ENCODE assay signal across 20 cellular contexts in genomic region chrX:22310779-22311178, GRCh38. TPM values are rescaled to one million over a fixed set of nuclear protein-coding genes. Genes with fewer than 3 reads are reported as not detected.
A peak's percentile ranks its signal among the peaks of the same experiment; 100 is the strongest.
DNase-seq lines count a peak whose midpoint lies in the region; FAIRE-seq and TF ChIP-seq lines count a peak whose summit lies in the region.
"Had no signal": no experiment of that assay in that cellular context is flagged by ENCODE, and none has a peak within 500 bp of the region (broad histone marks: within the 10 kb centered on the region; RNA-seq: fewer than 3 reads in every experiment).

No MANE protein-coding gene starts in this region.

- no peak for FAIRE-seq in endothelial cell of umbilical vein (lab: Jason Lieb, UNC)

- intact Hi-C loops in endothelial cell of umbilical vein (cut with micrococcal nuclease): loop anchor here (5.0 kb wide), 2 partner anchors 77 to 642 kb away; no protein-coding TSS in a partner anchor

- H3K4me3 ChIP-seq in endothelial cell of umbilical vein (replicated peaks in 1 of 3; ENCODE audit: insufficient read depth in 1 of 3, low read depth in 1 of 3, low read length in 3 of 3): no peak overlapping the region
- H3K4me3 ChIP-seq: BLaER1 treated with 17β-estradiol and CSF1 and Interleukin-3, amounts not matched to agents 10 nM and 100 nM; SK-N-MC had no signal

- H3K27ac ChIP-seq in endothelial cell of umbilical vein (ENCODE audit: insufficient read depth, low read depth, low read length): no peak overlapping the region
- H3K27ac ChIP-seq: BLaER1 treated with 17β-estradiol and CSF1 and Interleukin-3, amounts not matched to agents 10 nM and 100 nM; SK-N-MC had no signal

- H3K9ac ChIP-seq in endothelial cell of umbilical vein (replicated peaks; ENCODE audit: extremely low read depth, insufficient read depth, low read length): no peak overlapping the region
- H3K9ac ChIP-seq: BLaER1 treated with 17β-estradiol and CSF1 and Interleukin-3, amounts not matched to agents 10 nM and 100 nM had no signal

- no peaks in the 10 kb centered on the region for H3K9me3 ChIP-seq in endothelial cell of umbilical vein (replicated peaks; ENCODE audit: control insufficient read depth, insufficient read depth, low read length)

- POLR2A ChIA-PET in endothelial cell of umbilical vein (lab: Charles Lee): no interaction called here

- no peak for TF ChIP-seq CTCF in endothelial cell of umbilical vein (IDR thresholded peaks at IDR 0.05; ENCODE audit: extremely low read depth in 1 of 2, insufficient read depth in 1 of 2, low read depth in 1 of 2, low read length in 2 of 2)

- no peak for TF ChIP-seq POLR2A in endothelial cell of umbilical vein (IDR thresholded peaks at IDR 0.05; ENCODE audit: low read depth, low read length)

- no peaks in the 10 kb centered on the region for H3K9me1 ChIP-seq in endothelial cell of umbilical vein (replicated peaks; ENCODE audit: control insufficient read depth, extremely low read depth, insufficient read depth, low read length)

- peaks cover 17% of the 10 kb centered on the region for H3K4me1 ChIP-seq in endothelial cell of umbilical vein (ENCODE audit: control insufficient read depth, extremely low read depth, insufficient read depth, low read length)

- no peaks in the 10 kb centered on the region for H3K36me3 ChIP-seq in endothelial cell of umbilical vein (ENCODE audit: control insufficient read depth in 2 of 2, extremely low read depth in 1 of 2, insufficient read depth in 2 of 2, low read length in 2 of 2)
- H3K36me3 ChIP-seq: BLaER1 treated with 17β-estradiol and CSF1 and Interleukin-3, amounts not matched to agents 10 nM and 100 nM had no signal

- dilution Hi-C loops in endothelial cell of umbilical vein (cut with MboI; ENCODE audit: extremely low pct_ligation_motif_present, low sequenced_read_pairs): no loop called here

- BruUV-seq in endothelial cell of umbilical vein (replicated peaks; lab: Mats Ljungman, UMichigan): no TSS peak

- no peaks in the 10 kb centered on the region for H3K27me3 ChIP-seq in endothelial cell of umbilical vein (ENCODE audit: control insufficient read depth in 2 of 2, insufficient read depth in 2 of 2, low read length in 2 of 2)
- H3K27me3 ChIP-seq: BLaER1 treated with 17β-estradiol and CSF1 and Interleukin-3, amounts not matched to agents 10 nM and 100 nM had no signal

- DNase-seq in HCEC 1CT (peak; percentile 7), amniotic epithelial cell (ENCODE audit: low read depth) (peak; percentile 48), endothelial cell of umbilical vein (ENCODE audit: low read depth, low spot score) (peak; percentile 35), iris pigment epithelial cell (ENCODE audit: low read depth) (peak; percentile 53), pons (ENCODE audit: low spot score) (no peak), retina (no peak), UCSD-AML1 (lab: John Stamatoyannopoulos, UW; ENCODE audit: unreplicated experiment) (no peak)
- DNase-seq: Calu3; CD8-positive, alpha-beta T cell; DMS79; H9; NCI-H1105; NCI-H2081; NCI-H510A treated with DMSO at 0.1 percent for 48 hours; NCI-H82; SHP77 had no signal

- H3K4me2 ChIP-seq in endothelial cell of umbilical vein (ENCODE audit: insufficient read depth, low read length): no peak overlapping the region

- no peaks in the 10 kb centered on the region for H3K79me2 ChIP-seq in endothelial cell of umbilical vein (ENCODE audit: control insufficient read depth, insufficient read depth, low read length)

- CTCF ChIA-PET in endothelial cell of umbilical vein (lab: Charles Lee): interaction anchor here (0.9 to 1.2 kb wide), 2 partner anchors 175 to 438 kb away, joined by 3 to 5 read pairs; no protein-coding TSS in a partner anchor

- H2AFZ ChIP-seq in endothelial cell of umbilical vein (ENCODE audit: low read depth, low read length): no peak overlapping the region

- H4K20me1 ChIP-seq in endothelial cell of umbilical vein (replicated peaks; ENCODE audit: control insufficient read depth, extremely low read depth, insufficient read depth, low read length): no peaks in the 10 kb centered on the region
- H4K20me1 ChIP-seq: BLaER1 treated with 17β-estradiol and CSF1 and Interleukin-3, amounts not matched to agents 10 nM and 100 nM had no signal

TF ChIP-seq in endothelial cell of umbilical vein, 7 proteins besides CTCF, POLR2A, EP300 and RAD21:
- TF ChIP-seq GATA2 (IDR thresholded peaks at IDR 0.05; ENCODE audit: insufficient read depth, insufficient read length, low read depth, low read length) (no peak), MYC (IDR thresholded peaks at IDR 0.05; ENCODE audit: low read depth, low read length) (no peak), FOS (IDR thresholded peaks at IDR 0.05; ENCODE audit: borderline replicate concordance, insufficient read depth, low read length) (no peak), EZH2 (IDR thresholded peaks at IDR 0.05; ENCODE audit: borderline replicate concordance, low read depth, low read length, severe bottlenecking) (no peak), JUN (IDR thresholded peaks at IDR 0.05; ENCODE audit: borderline replicate concordance, insufficient read depth, insufficient read length, low read depth) (no peak), POLR2AphosphoS5 (IDR thresholded peaks at IDR 0.05; ENCODE audit: insufficient read depth, low read depth, low read length) (no peak), MAX (IDR thresholded peaks at IDR 0.05; ENCODE audit: insufficient read depth, insufficient read length) (no peak)

RNA-seq across cellular contexts. Expression of gene CBLL2, which starts 38.1 kb away (rescaled TPM):
- not detected in 2 replicates for total RNA-seq in endothelial cell of umbilical vein
- not detected in 2 replicates for polyA plus RNA-seq in endothelial cell of umbilical vein
- polyA plus RNA-seq in endothelial cell of umbilical vein (2011; cell fraction: cytosol; rRNA removed): not detected in 2 replicates
- not detected in 2 replicates for polyA plus RNA-seq in endothelial cell of umbilical vein (2011; cell fraction: nucleus; rRNA removed)
- polyA plus RNA-seq in endothelial cell of umbilical vein (2012): not detected in 2 replicates
- not detected in 2 replicates for polyA minus RNA-seq in endothelial cell of umbilical vein
- not detected for polyA minus RNA-seq in endothelial cell of umbilical vein (2011; cell fraction: cytosol; rRNA and poly(A)+ RNA removed)
- polyA minus RNA-seq in endothelial cell of umbilical vein (2011; cell fraction: nucleus; rRNA and poly(A)+ RNA removed): not detected in 2 replicates
- total RNA-seq: Calu3; CD8-positive, alpha-beta T cell; G401; H9; RPMI7951 had no signal

Comparison
In these comparisons a context has a peak if more than half of its experiments do, and no peak if none do; other contexts are left out.
1. DNase-seq: peak in HCEC 1CT (single experiment), amniotic epithelial cell (single experiment), endothelial cell of umbilical vein (single experiment) and iris pigment epithelial cell (single experiment); none in pons (single experiment), retina (single experiment) and UCSD-AML1 (single experiment).